9 cellular contexts compared by ENCODE assay signal in the genomic region with DNA sequence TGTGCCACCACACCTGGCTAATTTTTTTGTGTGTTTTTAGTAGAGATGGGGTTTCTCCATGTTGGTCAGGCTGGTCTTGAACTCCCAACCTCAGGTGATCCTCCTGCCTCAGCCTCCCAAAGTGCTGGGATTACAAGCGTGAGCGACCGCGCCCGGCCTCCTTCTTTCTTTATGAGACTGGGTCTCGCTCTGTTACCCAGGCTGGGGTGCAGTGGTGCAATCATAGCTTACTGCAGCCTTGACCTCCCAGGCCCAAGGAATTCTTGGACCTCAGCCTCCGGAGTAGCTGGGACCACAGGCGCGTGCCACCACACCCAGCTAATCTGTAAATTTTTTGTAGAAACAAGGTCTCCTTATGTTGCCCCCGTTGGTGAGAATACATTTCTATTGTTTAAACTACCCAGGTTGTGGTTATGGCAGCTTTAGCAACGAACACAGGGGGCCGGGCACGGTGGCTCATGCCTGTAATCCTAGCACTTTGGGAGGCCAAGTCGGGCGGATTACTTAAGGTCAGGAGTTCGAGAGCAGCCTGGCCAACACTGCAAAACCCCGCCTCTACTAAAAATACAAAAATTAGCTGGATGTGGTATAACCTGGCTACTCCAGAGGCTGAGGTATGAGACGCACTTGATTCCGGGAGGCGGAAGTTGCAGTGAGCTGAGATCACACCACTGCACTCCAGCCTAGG. TPM values are rescaled to one million over a fixed set of nuclear protein-coding genes. Genes with fewer than 3 reads are reported as not detected.
DNase-seq lines count a peak whose midpoint lies in the region; ATAC-seq and TF ChIP-seq lines count a peak whose summit lies in the region.
"Not testable (repeated sequence)": the region's sequence is repeated elsewhere in the genome, so short reads cannot be mapped to it uniquely, and the experiment has no call there.
"Had no signal": no experiment of that assay in that cellular context is flagged by ENCODE, and none has a peak within 500 bp of the region (broad histone marks: within the 10 kb centered on the region; RNA-seq: fewer than 3 reads in every experiment).

No MANE protein-coding gene starts in this region.

- not testable (repeated sequence) for H3K9me2 ChIP-seq in MM.1S (replicated peaks; ENCODE audit: insufficient read depth, low read length)

- not testable (repeated sequence) for H3K9me3 Mint-ChIP-seq in Calu3 (ENCODE audit: low read depth, unreplicated experiment); activated CD4-positive, alpha-beta T cell treated with anti-CD3 and anti-CD28 coated beads for 36 hours (ENCODE audit: low read depth); memory B cell

- H3K36me3 ChIP-seq in MM.1S (replicated peaks; ENCODE audit: insufficient read depth, low read length); body of pancreas (replicated peaks in 1 of 2; ENCODE audit: insufficient read depth in 1 of 2, low read depth in 2 of 2); upper lobe of left lung: not testable (repeated sequence)

- CTCF ChIA-PET in Calu3 (lab: Charles Lee), result interaction anchor here (0.6 to 1.3 kb wide), 6 partner anchors 25 to 159 kb away, joined by 3 to 6 read pairs (median 4); no protein-coding TSS in a partner anchor
- CTCF ChIA-PET in activated CD4-positive, alpha-beta T cell treated with anti-CD3 and anti-CD28 coated beads for 36 hours (lab: Charles Lee), result interaction anchor here (0.6 to 4.3 kb wide), 11 partner anchors 13 to 208 kb away, joined by 3 to 40 read pairs (median 4); a partner anchor contains a TSS

- H3K27me3 ChIP-seq in MM.1S (replicated peaks; ENCODE audit: insufficient read depth, low read length); body of pancreas; upper lobe of left lung: not testable (repeated sequence)

- ATAC-seq in activated CD4-positive, alpha-beta T cell treated with anti-CD3 and anti-CD28 coated beads for 36 hours, result peak; percentile 47
- ATAC-seq in body of pancreas, result peak; percentile 59
- not testable (repeated sequence) for ATAC-seq in memory B cell (ENCODE audit: low read depth)
- peak in 1 of 2 donors; percentile 79 for ATAC-seq in upper lobe of left lung (ENCODE audit: low FRiP score in 2 of 2)

- H3K4me3 Mint-ChIP-seq in Calu3 (ENCODE audit: low read depth, unreplicated experiment) (peak overlapping the region; percentile 90), memory B cell (peak overlapping the region; percentile 85)
- H3K4me3 Mint-ChIP-seq in activated CD4-positive, alpha-beta T cell treated with anti-CD3 and anti-CD28 coated beads for 36 hours, result peak overlapping the region; percentile 95

- peak overlapping the region; percentile 90; the same call in 1 of the 2 replicates for H3K4me2 ChIP-seq in MM.1S (ENCODE audit: low read depth, low read length)

- intact Hi-C loops in Calu3 (cut with micrococcal nuclease; ENCODE audit: unreplicated experiment); body of pancreas (cut with DNase I): not testable (repeated sequence)
- intact Hi-C loops in activated CD4-positive, alpha-beta T cell treated with anti-CD3 and anti-CD28 coated beads for 36 hours (cut with DNase I, micrococcal nuclease), result loop anchor here (5.0 kb wide), 2 partner anchors 81 to 516 kb away; a partner anchor contains a TSS

- peak overlapping the region; percentile 88 for H3K27ac Mint-ChIP-seq in Calu3 (ENCODE audit: unreplicated experiment)
- H3K27ac Mint-ChIP-seq in activated CD4-positive, alpha-beta T cell treated with anti-CD3 and anti-CD28 coated beads for 36 hours, result peak overlapping the region; percentile 91
- H3K27ac Mint-ChIP-seq in memory B cell, result peak overlapping the region; percentile 92

- 60 to 71% methylated on average over 13 to 20 of the region's 20 CpGs for WGBS in body of pancreas, 2 donors
- 56 to 62% methylated on average over 20 of the region's 20 CpGs for WGBS in upper lobe of left lung, 2 donors

- TF ChIP-seq EP300 in upper lobe of left lung (IDR thresholded peaks at IDR 0.05), result peak in 3 of 4 donors; percentile 21 to 86 (median 36)

- not testable (repeated sequence) for H3F3A ChIP-seq in MM.1S (ENCODE audit: insufficient read depth, low read length)

- TF ChIP-seq POLR2A in body of pancreas (IDR thresholded peaks at IDR 0.05); upper lobe of left lung (IDR thresholded peaks at IDR 0.05): not testable (repeated sequence)

- H3K4me1 Mint-ChIP-seq in Calu3 (ENCODE audit: low read depth, unreplicated experiment), result not testable (repeated sequence)
- peaks cover 16% of the 10 kb centered on the region for H3K4me1 Mint-ChIP-seq in activated CD4-positive, alpha-beta T cell treated with anti-CD3 and anti-CD28 coated beads for 36 hours
- H3K4me1 Mint-ChIP-seq in memory B cell, result peaks cover 19% of the 10 kb centered on the region

- H3K27me3 Mint-ChIP-seq in Calu3 (ENCODE audit: unreplicated experiment); activated CD4-positive, alpha-beta T cell treated with anti-CD3 and anti-CD28 coated beads for 36 hours; memory B cell: not testable (repeated sequence)

- not testable (repeated sequence) for H2AFZ ChIP-seq in MM.1S (ENCODE audit: low read length)

- TF ChIP-seq CTCF in Calu3 (IDR thresholded peaks at IDR 0.05; ENCODE audit: unreplicated experiment); MM.1S (IDR thresholded peaks at IDR 0.05; ENCODE audit: low read length); body of pancreas (IDR thresholded peaks at IDR 0.05); fibroblast of villous mesenchyme (IDR thresholded peaks at IDR 0.05; ENCODE audit: insufficient read depth, low read depth, low read length); retinal pigment epithelial cell (conservative IDR thresholded peaks at IDR 0.05; ENCODE audit: low read depth, low read length); upper lobe of left lung (IDR thresholded peaks at IDR 0.05): not testable (repeated sequence)

- H3K9ac ChIP-seq in MM.1S (ENCODE audit: low read length), result not testable (repeated sequence)

- not testable (repeated sequence) for BruUV-seq in Calu3 (replicated peaks; lab: Mats Ljungman, UMichigan)

- not testable (repeated sequence) for H3K79me2 ChIP-seq in MM.1S (ENCODE audit: low read length)

- peaks cover 28% of the 10 kb centered on the region for H3K36me3 Mint-ChIP-seq in Calu3 (ENCODE audit: insufficient read depth, unreplicated experiment)
- H3K36me3 Mint-ChIP-seq in activated CD4-positive, alpha-beta T cell treated with anti-CD3 and anti-CD28 coated beads for 36 hours (ENCODE audit: low read depth); memory B cell: not testable (repeated sequence)

- H3K4me3 ChIP-seq in MM.1S (ENCODE audit: low read length), result 0 out of 2 replicates have a peak overlapping the region, but pooled peaks have one; percentile 82
- peak overlapping the region in 1 of 2 donors; percentile 47 for H3K4me3 ChIP-seq in body of pancreas
- H3K4me3 ChIP-seq in fibroblast of villous mesenchyme (ENCODE audit: low read depth, low read length), result peak overlapping the region; percentile 86
- not testable (repeated sequence) for H3K4me3 ChIP-seq in retinal pigment epithelial cell (ENCODE audit: low read length)
- peak overlapping the region in 3 of 4 donors; percentile 62 to 94 (median 78) for H3K4me3 ChIP-seq in upper lobe of left lung

- H3K9me3 ChIP-seq in MM.1S (replicated peaks; ENCODE audit: insufficient read depth, low read length); body of pancreas; upper lobe of left lung: not testable (repeated sequence)

- H4K20me1 ChIP-seq in MM.1S (ENCODE audit: insufficient read depth, low read length), result not testable (repeated sequence)

- POLR2A ChIA-PET in activated CD4-positive, alpha-beta T cell treated with anti-CD3 and anti-CD28 coated beads for 36 hours (lab: Charles Lee), result not testable (repeated sequence)

- H3K4me1 ChIP-seq in MM.1S (ENCODE audit: low read length), result not testable (repeated sequence)
- peaks cover 43% of the 10 kb centered on the region for H3K4me1 ChIP-seq in body of pancreas
- H3K4me1 ChIP-seq in upper lobe of left lung, result peaks cover 12 to 26% (median 15%) of the 10 kb centered on the region in 4 donors

- H3K27ac ChIP-seq in MM.1S (ENCODE audit: low read length), result not testable (repeated sequence)
- H3K27ac ChIP-seq in body of pancreas (peak overlapping the region in 3 of 4 donors; percentile 89 to 94 (median 93)), upper lobe of left lung (peak overlapping the region; percentile 87 to 94 (median 88))

- DNase-seq in Calu3, result peak; percentile 24
- DNase-seq in MM.1S; memory B cell (ENCODE audit: low spot score in 2 of 2): not testable (repeated sequence)
- DNase-seq in activated CD4-positive, alpha-beta T cell treated with anti-CD3 and anti-CD28 coated beads for 36 hours, result peak; percentile 49
- DNase-seq in body of pancreas, result peak; percentile 56 to 68 (median 58)
- peak; percentile 41 for DNase-seq in fibroblast of villous mesenchyme (ENCODE audit: low read depth)
- DNase-seq in retinal pigment epithelial cell (ENCODE audit: low read depth), result peak; percentile 46
- DNase-seq in upper lobe of left lung, result peak in 1 of 2 donors; percentile 77

RNA-seq across cellular contexts. Expression of a gene that starts 1.2 kb away (rescaled TPM):
- total RNA-seq in Calu3 (2022) (23.2 and 25.3 TPM in 2 replicates), body of pancreas (10 to 100 TPM; 13.2 to 14.2 TPM), fibroblast of villous mesenchyme (14.5 and 16.4 TPM in 2 replicates), upper lobe of left lung (10 to 100 TPM in 5 of 6 donors, 1 to 10 TPM in 1; 8.9 to 23.0 (median 14.2) TPM)
- 10 to 100 TPM in 1 of 2 experiments, 1 to 10 TPM in 1; 8.8 to 11.7 TPM for total RNA-seq in activated CD4-positive, alpha-beta T cell treated with anti-CD3 and anti-CD28 coated beads for 36 hours

RNA-seq across cellular contexts. Expression of a gene that starts 41.9 kb away (rescaled TPM):
- 0.76 and 1.2 TPM in 2 replicates for total RNA-seq in Calu3 (2022)
- 1 to 10 TPM; 2.0 to 2.6 TPM for total RNA-seq in activated CD4-positive, alpha-beta T cell treated with anti-CD3 and anti-CD28 coated beads for 36 hours
- total RNA-seq in body of pancreas, result not detected
- total RNA-seq in fibroblast of villous mesenchyme, result 0.32 TPM in 1 of 2 replicates, not detected in the other
- total RNA-seq in upper lobe of left lung, result 1 to 10 TPM in 5 of 6 donors, under 1 TPM in 1; 0.69 to 5.6 (median 1.2) TPM
- total RNA-seq: mesenteric fat pad had no signal
